Comparison of ENCODE assay signal across 8 cellular contexts in the genomic region with DNA sequence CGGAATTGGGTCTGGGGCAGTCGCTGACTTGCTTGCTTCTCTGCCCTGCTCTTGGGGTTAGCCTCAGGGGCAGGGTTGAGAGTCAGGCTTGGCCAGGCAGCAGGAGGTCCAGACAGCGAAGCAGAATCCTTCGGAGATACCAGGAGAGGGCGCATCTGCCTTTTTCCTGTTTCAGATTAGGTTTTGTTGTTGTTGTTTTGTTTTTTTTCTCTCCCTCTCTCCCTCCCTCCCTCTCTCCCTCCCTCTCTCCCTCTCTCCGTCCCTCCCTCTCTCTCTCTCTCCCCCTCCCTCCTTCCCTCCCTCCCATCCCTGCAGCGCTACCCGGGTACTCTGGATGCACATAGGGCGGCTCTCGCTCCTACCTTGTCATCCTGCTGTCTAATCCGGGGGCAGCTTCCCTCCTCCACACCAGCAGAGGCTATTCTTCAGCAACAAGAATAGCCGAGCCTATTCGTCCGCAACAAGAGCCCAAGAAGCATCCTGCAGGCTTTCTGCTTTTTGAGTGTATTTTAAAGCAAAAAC. TPM values are rescaled to one million over a fixed set of nuclear protein-coding genes. Genes with fewer than 3 reads are reported as not detected.
A peak's percentile ranks its signal among the peaks of the same experiment; 100 is the strongest.
DNase-seq lines count a peak whose midpoint lies in the region; ATAC-seq, FAIRE-seq and TF ChIP-seq lines count a peak whose summit lies in the region.

No MANE protein-coding gene starts in this region.

- no peak; the same call in 2 of the 3 replicates for ATAC-seq in DND-41 (ENCODE audit: insufficient read depth, low read depth)
- ATAC-seq in GM21447 (IDR thresholded peaks at IDR 0.05; ENCODE audit: unreplicated experiment), result peak; percentile 35
- peak; percentile 43 for ATAC-seq in omental fat pad (ENCODE audit: low FRiP score)

- no peak overlapping the region; the same call in 1 of the 2 replicates for H2AFZ ChIP-seq in DND-41 (ENCODE audit: low read depth, low read length)

- no peaks in the 10 kb centered on the region for H3K9me3 ChIP-seq in DND-41 (ENCODE audit: insufficient read depth, low read length, severe bottlenecking)
- H3K9me3 ChIP-seq in HUES48 (ENCODE audit: control insufficient read depth, insufficient read depth, low read length), result no peaks in the 10 kb centered on the region

- peak overlapping the region; percentile 75 for H3K27ac Mint-ChIP-seq in activated naive CD8-positive, alpha-beta T cell treated with anti-CD3 and anti-CD28 coated beads for 36 hours

- peak overlapping the region; percentile 93 for H3K4me2 ChIP-seq in DND-41 (ENCODE audit: insufficient read depth, low read length)

- H3K9ac ChIP-seq in DND-41 (ENCODE audit: low read depth, low read length) (no peak overlapping the region), HUES48 (ENCODE audit: low read depth, low read length) (0 out of 2 replicates have a peak overlapping the region, but pooled peaks have one; percentile 1)

- H3K36me3 Mint-ChIP-seq in activated naive CD8-positive, alpha-beta T cell treated with anti-CD3 and anti-CD28 coated beads for 36 hours, result peaks cover 6% of the 10 kb centered on the region

- peak overlapping the region; percentile 85 for H3K4me3 Mint-ChIP-seq in activated naive CD8-positive, alpha-beta T cell treated with anti-CD3 and anti-CD28 coated beads for 36 hours

- no peak for FAIRE-seq in RCC 7860 (lab: Jason Lieb, UNC)

- intact Hi-C loops in head of caudate nucleus (cut with DNase I), result no loop called here

- H3K4me3 ChIP-seq in DND-41 (ENCODE audit: low read depth in 1 of 2, low read length in 2 of 2) (peak overlapping the region in 1 of 2 experiments; percentile 67; a peak in 1 of 4 replicates), HUES48 (ENCODE audit: low read depth, low read length) (peak overlapping the region; percentile 68)

- no peaks in the 10 kb centered on the region for H4K20me1 ChIP-seq in DND-41 (ENCODE audit: insufficient read depth, low read length)

- no peaks in the 10 kb centered on the region for H3K9me3 Mint-ChIP-seq in activated naive CD8-positive, alpha-beta T cell treated with anti-CD3 and anti-CD28 coated beads for 36 hours

- no peaks in the 10 kb centered on the region for H3K36me3 ChIP-seq in DND-41 (ENCODE audit: insufficient read depth, low read length)
- H3K36me3 ChIP-seq in HUES48 (ENCODE audit: control insufficient read depth, insufficient read depth, low read length), result no peaks in the 10 kb centered on the region

- H3K27me3 ChIP-seq in DND-41 (ENCODE audit: insufficient read depth, low read length, poor library complexity), result peaks cover 48% of the 10 kb centered on the region
- H3K27me3 ChIP-seq in HUES48 (ENCODE audit: control insufficient read depth, insufficient read depth, low read length), result peaks cover 6% of the 10 kb centered on the region

- H3K27me3 Mint-ChIP-seq in activated naive CD8-positive, alpha-beta T cell treated with anti-CD3 and anti-CD28 coated beads for 36 hours, result no peaks in the 10 kb centered on the region

- TF ChIP-seq CTCF in DND-41 (IDR thresholded peaks at IDR 0.05; ENCODE audit: borderline replicate concordance, extremely low read depth, low read length, poor library complexity, severe bottlenecking), result peak; percentile 50
- no peak for TF ChIP-seq CTCF in omental fat pad (IDR thresholded peaks at IDR 0.05)

- DNase-seq in DND-41 (peak; percentile 20), RCC 7860 (ENCODE audit: low spot score) (peak; percentile 53), head of caudate nucleus (peak; percentile 42 to 86 (median 68)), omental fat pad (ENCODE audit: low spot score) (no peak)
- DNase-seq in activated naive CD8-positive, alpha-beta T cell treated with anti-CD3 and anti-CD28 coated beads for 36 hours, result peak; percentile 40
- DNase-seq in NK-92 treated with Interleukin-12 subunit alpha and Interleukin-12 subunit beta, amount 100 ng/mL, for 24 hours (lab: John Stamatoyannopoulos, UW), result no peak

- peaks cover 24% of the 10 kb centered on the region for H3K4me1 ChIP-seq in DND-41 (ENCODE audit: insufficient read depth, low read length)
- H3K4me1 ChIP-seq in HUES48 (ENCODE audit: control insufficient read depth, insufficient read depth, low read length), result 0 out of 2 replicates have a peak, but pooled peaks cover 5% of the 10 kb centered on the region

- peaks cover 22% of the 10 kb centered on the region for H3K4me1 Mint-ChIP-seq in activated naive CD8-positive, alpha-beta T cell treated with anti-CD3 and anti-CD28 coated beads for 36 hours

- no peak overlapping the region for H3K27ac ChIP-seq in DND-41 (ENCODE audit: low read length)
- peak overlapping the region; percentile 75 for H3K27ac ChIP-seq in HUES48 (ENCODE audit: low read depth, low read length)

- H3K79me2 ChIP-seq in DND-41 (ENCODE audit: insufficient read depth, low read length), result no peaks in the 10 kb centered on the region

RNA-seq across cellular contexts. Expression of gene OPTN, which starts 0.8 kb away (rescaled TPM):
- 10 to 100 TPM; 30.8 to 32.9 TPM for total RNA-seq in activated naive CD8-positive, alpha-beta T cell treated with anti-CD3 and anti-CD28 coated beads for 36 hours
- 100 to 1,000 TPM in 1 of 4 donors, 10 to 100 TPM in 3; 59.6 to 123 (median 77.1) TPM for total RNA-seq in omental fat pad

Comparison
In these comparisons a context has a peak if more than half of its experiments do, and no peak if none do; other contexts are left out.
1. DNase-seq: peak in DND-41 (single experiment), RCC 7860 (single experiment), activated naive CD8-positive, alpha-beta T cell treated with anti-CD3 and anti-CD28 coated beads for 36 hours (single experiment) and head of caudate nucleus (42 of 42); none in omental fat pad (single experiment) and NK-92 treated with Interleukin-12 subunit alpha and Interleukin-12 subunit beta, amount 100 ng/mL, for 24 hours (single experiment).